In genomic region chr5:90680831-90681420, GRCh38 we compare ENCODE assay signal across 18 cellular contexts.
"Had no signal": no experiment of that assay in that cellular context is flagged by ENCODE, and none has a peak within 500 bp of the region (broad histone marks: within the 10 kb centered on the region; RNA-seq: fewer than 3 reads in every experiment).

No MANE protein-coding gene starts in this region.

- H3K27ac Mint-ChIP-seq: mesothelial cell of epicardium; natural killer cell; stimulated activated naive CD8-positive, alpha-beta T cell treated with anti-CD3 and anti-CD28 coated beads, Interleukin-15, Interleukin-2, amounts not matched to agents 100 ng/mL and 50 ng/mL, for 24 hours had no signal

- H3K4me3 ChIP-seq: coronary artery, heart right ventricle, tibial artery, upper lobe of left lung, uterus had no signal

- H3K9me3 ChIP-seq: heart right ventricle, tibial artery, upper lobe of left lung, uterus had no signal

- H3K36me3 ChIP-seq: heart right ventricle, tibial artery, upper lobe of left lung, uterus had no signal

- H3K4me3 Mint-ChIP-seq: mesothelial cell of epicardium; natural killer cell; neural crest cell; stimulated activated naive CD8-positive, alpha-beta T cell treated with anti-CD3 and anti-CD28 coated beads, Interleukin-15, Interleukin-2, amounts not matched to agents 100 ng/mL and 50 ng/mL, for 24 hours had no signal

- H3K27me3 Mint-ChIP-seq: stimulated activated naive CD8-positive, alpha-beta T cell treated with anti-CD3 and anti-CD28 coated beads, Interleukin-15, Interleukin-2, amounts not matched to agents 100 ng/mL and 50 ng/mL, for 24 hours had no signal

- H3K36me3 Mint-ChIP-seq: natural killer cell had no signal

- DNase-seq: effector CD4-positive, alpha-beta T cell; heart right ventricle; islet precursor cell; mammary epithelial cell; natural killer cell; right cardiac atrium; small intestine; stimulated activated CD4-positive, alpha-beta T cell treated with anti-CD3 and anti-CD28 coated beads, Interleukin-12 subunit alpha, Interleukin-12 subunit beta, amount 100 ng/mL, for 4 hours; stimulated activated CD4-positive, alpha-beta T cell treated with anti-CD3 and anti-CD28 coated beads, Interleukin-2, amount 100 ng/mL, for 48 hours; tibial artery; upper lobe of left lung; uterus had no signal

- FAIRE-seq: frontal cortex, small intestine had no signal

- H3K4me1 Mint-ChIP-seq: natural killer cell had no signal

- H3K4me1 ChIP-seq: heart right ventricle, tibial artery, upper lobe of left lung, uterus had no signal

- H3K27ac ChIP-seq: coronary artery, heart right ventricle, tibial artery, upper lobe of left lung, uterus had no signal

- H3K27me3 ChIP-seq: heart right ventricle, tibial artery, upper lobe of left lung, uterus had no signal

- ATAC-seq: heart right ventricle, left lobe of liver, natural killer cell, right cardiac atrium had no signal

- H3K9me3 Mint-ChIP-seq: mesothelial cell of epicardium; stimulated activated naive CD8-positive, alpha-beta T cell treated with anti-CD3 and anti-CD28 coated beads, Interleukin-15, Interleukin-2, amounts not matched to agents 100 ng/mL and 50 ng/mL, for 24 hours had no signal
